Comparison of ENCODE assay signal across 15 cellular contexts in the genomic region with DNA sequence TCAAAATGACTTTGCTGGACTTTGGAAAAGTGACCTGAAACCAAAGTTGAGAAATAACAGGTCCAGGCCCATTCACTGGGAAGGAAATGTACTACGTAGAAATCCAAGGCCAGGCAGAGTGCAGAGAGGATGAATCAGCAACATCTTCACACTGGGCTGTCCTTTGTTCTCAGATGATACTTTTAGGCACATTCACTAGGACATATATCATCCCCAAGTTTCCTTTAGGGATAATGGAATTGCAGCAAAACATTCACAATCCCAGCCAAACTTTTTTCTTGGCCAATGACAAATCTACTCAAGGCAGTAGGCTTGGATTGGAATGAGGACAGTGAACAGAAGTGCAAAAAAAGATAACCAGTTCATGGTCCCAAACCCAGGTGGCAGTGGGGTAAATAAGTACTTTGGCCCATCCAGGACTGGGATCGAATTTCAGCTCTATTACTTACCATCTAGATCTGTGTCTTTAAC.
A peak's percentile ranks its signal among the peaks of the same experiment; 100 is the strongest.
DNase-seq lines count a peak whose midpoint lies in the region; ATAC-seq and TF ChIP-seq lines count a peak whose summit lies in the region.
"Had no signal": no experiment of that assay in that cellular context is flagged by ENCODE, and none has a peak within 500 bp of the region (broad histone marks: within the 10 kb centered on the region; RNA-seq: fewer than 3 reads in every experiment).

No MANE protein-coding gene starts in this region.

- no peak for TF ChIP-seq CTCF in IMR-90 (conservative IDR thresholded peaks at IDR 0.05; ENCODE audit: low read depth, low read length)
- TF ChIP-seq CTCF in right lobe of liver (IDR thresholded peaks at IDR 0.05) = no peak

- H3K9me1 ChIP-seq in IMR-90 (ENCODE audit: insufficient read depth, low read length) = no peaks in the 10 kb centered on the region; the same call in 1 of the 2 replicates

- H3K36me3 Mint-ChIP-seq in activated CD4-positive, alpha-beta T cell treated with anti-CD3 and anti-CD28 coated beads, Interleukin-2, amount 10 ng/mL, durations not matched to agents 7 days and 5 days (ENCODE audit: low read depth) = no peaks in the 10 kb centered on the region
- H3K36me3 Mint-ChIP-seq: activated naive CD4-positive, alpha-beta T cell treated with anti-CD3 and anti-CD28 coated beads, Interleukin-2, amount 10 ng/mL, durations not matched to agents 7 days and 5 days; CD8-positive, alpha-beta memory T cell had no signal

- H3K4me3 ChIP-seq in IMR-90 (ENCODE audit: insufficient read depth, low read depth, low read length) = no peak overlapping the region
- H3K4me3 ChIP-seq in right lobe of liver = no peak overlapping the region
- H3K4me3 ChIP-seq: colonic mucosa, esophagus muscularis mucosa had no signal

- no peak overlapping the region for H3K4me2 ChIP-seq in IMR-90 (ENCODE audit: low read depth, low read length)
- H3K4me2 ChIP-seq: KMS-11 had no signal

- no peak overlapping the region for H3K56ac ChIP-seq in IMR-90 (ENCODE audit: extremely low read depth, insufficient read depth, low read length)

- no peak overlapping the region for H3K23ac ChIP-seq in IMR-90 (ENCODE audit: low read depth, low read length)

- in situ Hi-C loops in IMR-90 (cut with MboI; ENCODE audit: low sequenced_read_pairs) = no loop called here

- POLR2A ChIA-PET in IMR-90 (lab: Charles Lee; ENCODE audit: unreplicated experiment) = no interaction called here
- POLR2A ChIA-PET in activated CD4-positive, alpha-beta T cell treated with anti-CD3 and anti-CD28 coated beads, Interleukin-2, amount 10 ng/mL, durations not matched to agents 7 days and 5 days (lab: Charles Lee) = no interaction called here

- H2BK5ac ChIP-seq in IMR-90 (ENCODE audit: low read depth, low read length, poor library complexity, severe bottlenecking) = no peak overlapping the region

- H3K4me1 ChIP-seq in IMR-90 (ENCODE audit: control insufficient read depth, insufficient read depth, low read length) (peaks cover 6% of the 10 kb centered on the region), right lobe of liver (peaks cover 0 to 34% (median 5%) of the 10 kb centered on the region in 4 donors)
- H3K4me1 ChIP-seq: colonic mucosa, esophagus muscularis mucosa had no signal

- no peak overlapping the region; a peak in 1 of 4 replicates for H4K8ac ChIP-seq in IMR-90 (ENCODE audit: low read depth in 2 of 2, low read length in 2 of 2)

- BruUV-seq in IMR-90 (replicated peaks; lab: Mats Ljungman, UMichigan) = no TSS peak

- H3K4ac ChIP-seq in IMR-90 (ENCODE audit: low read depth, low read length) = no peak overlapping the region

- CTCF ChIA-PET in IMR-90 (lab: Yijun Ruan, JAX) = no interaction called here
- CTCF ChIA-PET in activated CD4-positive, alpha-beta T cell treated with anti-CD3 and anti-CD28 coated beads, Interleukin-2, amount 10 ng/mL, durations not matched to agents 7 days and 5 days (lab: Charles Lee) = interaction anchor here (0.5 kb wide), 1 partner anchor 1480 kb away, joined by 3 read pairs; no protein-coding TSS in a partner anchor

- TF ChIP-seq RAD21 in IMR-90 (IDR thresholded peaks at IDR 0.05; ENCODE audit: low read length) = no peak

- no peaks in the 10 kb centered on the region for H3K4me1 Mint-ChIP-seq in activated CD4-positive, alpha-beta T cell treated with anti-CD3 and anti-CD28 coated beads, Interleukin-2, amount 10 ng/mL, durations not matched to agents 7 days and 5 days
- H3K4me1 Mint-ChIP-seq: activated naive CD4-positive, alpha-beta T cell treated with anti-CD3 and anti-CD28 coated beads, Interleukin-2, amount 10 ng/mL, durations not matched to agents 7 days and 5 days; CD8-positive, alpha-beta memory T cell had no signal

- no peaks in the 10 kb centered on the region for H3K9me3 Mint-ChIP-seq in activated CD4-positive, alpha-beta T cell treated with anti-CD3 and anti-CD28 coated beads, Interleukin-2, amount 10 ng/mL, durations not matched to agents 7 days and 5 days
- H3K9me3 Mint-ChIP-seq: activated naive CD4-positive, alpha-beta T cell treated with anti-CD3 and anti-CD28 coated beads, Interleukin-2, amount 10 ng/mL, durations not matched to agents 7 days and 5 days; CD8-positive, alpha-beta memory T cell had no signal

- no peak overlapping the region for H3K4me3 Mint-ChIP-seq in activated CD4-positive, alpha-beta T cell treated with anti-CD3 and anti-CD28 coated beads, Interleukin-2, amount 10 ng/mL, durations not matched to agents 7 days and 5 days
- H3K4me3 Mint-ChIP-seq: activated naive CD4-positive, alpha-beta T cell treated with anti-CD3 and anti-CD28 coated beads, Interleukin-2, amount 10 ng/mL, durations not matched to agents 7 days and 5 days; CD8-positive, alpha-beta memory T cell had no signal

- no peak overlapping the region for H2AFZ ChIP-seq in IMR-90 (replicated peaks; ENCODE audit: low read length, poor library complexity)

- no peak overlapping the region for H3K27ac Mint-ChIP-seq in activated CD4-positive, alpha-beta T cell treated with anti-CD3 and anti-CD28 coated beads, Interleukin-2, amount 10 ng/mL, durations not matched to agents 7 days and 5 days
- H3K27ac Mint-ChIP-seq: activated naive CD4-positive, alpha-beta T cell treated with anti-CD3 and anti-CD28 coated beads, Interleukin-2, amount 10 ng/mL, durations not matched to agents 7 days and 5 days had no signal

- ATAC-seq in IMR-90 (ENCODE audit: low read depth) (peak; percentile 72), right lobe of liver (peak; percentile 76 to 88 (median 83))

- H3K27me3 ChIP-seq in IMR-90 (ENCODE audit: control insufficient read depth, insufficient read depth, low read length) (no peaks in the 10 kb centered on the region), right lobe of liver (no peaks in the 10 kb centered on the region)
- H3K27me3 ChIP-seq: colonic mucosa, esophagus muscularis mucosa had no signal

- H2AK5ac ChIP-seq in IMR-90 (ENCODE audit: low read depth, low read length) = no peak overlapping the region

- H3K36me3 ChIP-seq in IMR-90 (ENCODE audit: control insufficient read depth, insufficient read depth, low read length) = no peaks in the 10 kb centered on the region
- H3K36me3 ChIP-seq in right lobe of liver = no peaks in the 10 kb centered on the region
- H3K36me3 ChIP-seq: colonic mucosa, esophagus muscularis mucosa had no signal

- no peaks in the 10 kb centered on the region for H3K79me1 ChIP-seq in IMR-90 (ENCODE audit: low read depth in 1 of 2, low read length in 2 of 2)

- DNase-seq in IMR-90 (peak; percentile 82), dermis blood vessel endothelial cell (peak; percentile 6), right lobe of liver (peak in 1 of 3 donors; percentile 59), HT-29 (ENCODE audit: low spot score) (no peak), NCI-H1105 (lab: John Stamatoyannopoulos, UW) (no peak)
- no peak for DNase-seq in activated CD4-positive, alpha-beta T cell treated with anti-CD3 and anti-CD28 coated beads, Interleukin-2, amount 10 ng/mL, durations not matched to agents 7 days and 5 days
- DNase-seq in activated CD4-positive, alpha-beta T cell treated with anti-CD3 and anti-CD28 coated beads for 4 hours = no peak
- DNase-seq: activated naive CD4-positive, alpha-beta T cell treated with anti-CD3 and anti-CD28 coated beads, Interleukin-2, amount 10 ng/mL, durations not matched to agents 7 days and 5 days; CD8-positive, alpha-beta memory T cell; colonic mucosa; NCI-H1694 treated with DMSO at 0.1 percent for 48 hours; NCI-H774; Right ventricle myocardium superior had no signal

- H3K14ac ChIP-seq in IMR-90 (replicated peaks; ENCODE audit: low read depth, low read length) = no peak overlapping the region

- intact Hi-C loops in IMR-90 (cut with micrococcal nuclease) = no loop called here
- intact Hi-C loops in right lobe of liver (cut with DNase I) = no loop called here

- H3K9ac ChIP-seq in IMR-90 (ENCODE audit: low read depth, low read length) = no peak overlapping the region
- H3K9ac ChIP-seq: KMS-11 had no signal

- no peaks in the 10 kb centered on the region for H3K9me3 ChIP-seq in IMR-90 (ENCODE audit: control insufficient read depth, insufficient read depth, low read length)
- no peaks in the 10 kb centered on the region for H3K9me3 ChIP-seq in right lobe of liver
- H3K9me3 ChIP-seq: colonic mucosa, esophagus muscularis mucosa had no signal

- TF ChIP-seq POLR2A in IMR-90 (IDR thresholded peaks at IDR 0.05; ENCODE audit: low read depth, low read length) = no peak
- no peak for TF ChIP-seq POLR2A in right lobe of liver (IDR thresholded peaks at IDR 0.05)

- H3K27ac ChIP-seq in IMR-90 (ENCODE audit: insufficient read depth, low read length) (no peak overlapping the region), right lobe of liver (peak overlapping the region in 2 of 3 donors; percentile 48 to 82)
- H3K27ac ChIP-seq: colonic mucosa, esophagus muscularis mucosa, KMS-11 had no signal

- no peak overlapping the region for H4K91ac ChIP-seq in IMR-90 (ENCODE audit: insufficient read depth, low read depth, low read length)

- H2BK20ac ChIP-seq in IMR-90 (ENCODE audit: low read depth, low read length) = no peak overlapping the region; the same call in 1 of the 2 replicates

- 0 out of 3 replicates have a peak overlapping the region, but pooled peaks have one; percentile 12 for H2BK15ac ChIP-seq in IMR-90 (ENCODE audit: low read depth, low read length)

- WGBS in IMR-90 (ENCODE audit: extremely low coverage in 2 of 2, insufficient read length in 1 of 2), 2 experiments = no CpG with 5 or more reads among the region's 2 CpGs
- 8% methylated on average over 2 of the region's 2 CpGs for WGBS in right lobe of liver (ENCODE audit: insufficient coverage, low coverage, low lambda C conversion rate, missing lambda C conversion rate)

- H2AK9ac ChIP-seq in IMR-90 (replicated peaks; ENCODE audit: low read depth, low read length, poor library complexity) = no peak overlapping the region

- peak overlapping the region; percentile 69 for H3K18ac ChIP-seq in IMR-90 (ENCODE audit: low read depth, low read length)

- 0 out of 2 replicates have a peak overlapping the region, but pooled peaks have one; percentile 20 for H2BK120ac ChIP-seq in IMR-90 (ENCODE audit: low read depth, low read length)

- H4K20me1 ChIP-seq in IMR-90 (ENCODE audit: insufficient read depth, low read length) = no peaks in the 10 kb centered on the region

- dilution Hi-C loops in IMR-90 (cut with HindIII; ENCODE audit: low sequenced_read_pairs, unreplicated experiment) = no loop called here

- H4K5ac ChIP-seq in IMR-90 (ENCODE audit: low read depth, low read length) = peak overlapping the region; percentile 30; the same call in 1 of the 2 replicates

- no peaks in the 10 kb centered on the region for H3K27me3 Mint-ChIP-seq in activated CD4-positive, alpha-beta T cell treated with anti-CD3 and anti-CD28 coated beads, Interleukin-2, amount 10 ng/mL, durations not matched to agents 7 days and 5 days

TF ChIP-seq in IMR-90, 13 proteins besides CTCF, POLR2A, EP300 and RAD21 (continues in another document):
- TF ChIP-seq, protein P1, sequence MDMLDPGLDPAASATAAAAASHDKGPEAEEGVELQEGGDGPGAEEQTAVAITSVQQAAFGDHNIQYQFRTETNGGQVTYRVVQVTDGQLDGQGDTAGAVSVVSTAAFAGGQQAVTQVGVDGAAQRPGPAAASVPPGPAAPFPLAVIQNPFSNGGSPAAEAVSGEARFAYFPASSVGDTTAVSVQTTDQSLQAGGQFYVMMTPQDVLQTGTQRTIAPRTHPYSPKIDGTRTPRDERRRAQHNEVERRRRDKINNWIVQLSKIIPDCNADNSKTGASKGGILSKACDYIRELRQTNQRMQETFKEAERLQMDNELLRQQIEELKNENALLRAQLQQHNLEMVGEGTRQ (IDR thresholded peaks at IDR 0.05; ENCODE audit: low read depth, low read length) = no peak
- no peak for TF ChIP-seq RFX5 (IDR thresholded peaks at IDR 0.05; ENCODE audit: low read depth, low read length)

Comparison
In these comparisons a context has a peak if more than half of its experiments do, and no peak if none do; other contexts are left out.
1. DNase-seq: peak in IMR-90 (single experiment) and dermis blood vessel endothelial cell (single experiment); none in HT-29 (single experiment), activated CD4-positive, alpha-beta T cell treated with anti-CD3 and anti-CD28 coated beads, Interleukin-2, amount 10 ng/mL, durations not matched to agents 7 days and 5 days (single experiment), activated CD4-positive, alpha-beta T cell treated with anti-CD3 and anti-CD28 coated beads for 4 hours (0 of 2) and NCI-H1105 (single experiment).